ENCODE assay signal across 1 cellular context in genomic region chr17:47188799-47189731, GRCh38.
TF ChIP-seq lines count a peak whose summit lies in the region.

A gene with protein sequence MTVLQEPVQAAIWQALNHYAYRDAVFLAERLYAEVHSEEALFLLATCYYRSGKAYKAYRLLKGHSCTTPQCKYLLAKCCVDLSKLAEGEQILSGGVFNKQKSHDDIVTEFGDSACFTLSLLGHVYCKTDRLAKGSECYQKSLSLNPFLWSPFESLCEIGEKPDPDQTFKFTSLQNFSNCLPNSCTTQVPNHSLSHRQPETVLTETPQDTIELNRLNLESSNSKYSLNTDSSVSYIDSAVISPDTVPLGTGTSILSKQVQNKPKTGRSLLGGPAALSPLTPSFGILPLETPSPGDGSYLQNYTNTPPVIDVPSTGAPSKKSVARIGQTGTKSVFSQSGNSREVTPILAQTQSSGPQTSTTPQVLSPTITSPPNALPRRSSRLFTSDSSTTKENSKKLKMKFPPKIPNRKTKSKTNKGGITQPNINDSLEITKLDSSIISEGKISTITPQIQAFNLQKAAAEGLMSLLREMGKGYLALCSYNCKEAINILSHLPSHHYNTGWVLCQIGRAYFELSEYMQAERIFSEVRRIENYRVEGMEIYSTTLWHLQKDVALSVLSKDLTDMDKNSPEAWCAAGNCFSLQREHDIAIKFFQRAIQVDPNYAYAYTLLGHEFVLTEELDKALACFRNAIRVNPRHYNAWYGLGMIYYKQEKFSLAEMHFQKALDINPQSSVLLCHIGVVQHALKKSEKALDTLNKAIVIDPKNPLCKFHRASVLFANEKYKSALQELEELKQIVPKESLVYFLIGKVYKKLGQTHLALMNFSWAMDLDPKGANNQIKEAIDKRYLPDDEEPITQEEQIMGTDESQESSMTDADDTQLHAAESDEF (minus strand): TSS chr17:47189295. CDS start chr17:47189172, 123 bp downstream.

TF ChIP-seq in K562, 482 proteins besides CTCF, POLR2A, EP300 and RAD21 (continued from another document and continues in another):
- TF ChIP-seq, protein P1, sequence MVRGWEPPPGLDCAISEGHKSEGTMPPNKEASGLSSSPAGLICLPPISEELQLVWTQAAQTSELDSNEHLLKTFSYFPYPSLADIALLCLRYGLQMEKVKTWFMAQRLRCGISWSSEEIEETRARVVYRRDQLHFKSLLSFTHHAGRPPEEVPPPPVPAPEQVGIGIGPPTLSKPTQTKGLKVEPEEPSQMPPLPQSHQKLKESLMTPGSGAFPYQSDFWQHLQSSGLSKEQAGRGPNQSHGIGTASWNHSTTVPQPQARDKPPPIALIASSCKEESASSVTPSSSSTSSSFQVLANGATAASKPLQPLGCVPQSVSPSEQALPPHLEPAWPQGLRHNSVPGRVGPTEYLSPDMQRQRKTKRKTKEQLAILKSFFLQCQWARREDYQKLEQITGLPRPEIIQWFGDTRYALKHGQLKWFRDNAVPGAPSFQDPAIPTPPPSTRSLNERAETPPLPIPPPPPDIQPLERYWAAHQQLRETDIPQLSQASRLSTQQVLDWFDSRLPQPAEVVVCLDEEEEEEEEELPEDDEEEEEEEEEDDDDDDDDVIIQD (CRISPR knock-in tag; IDR thresholded peaks at IDR 0.05), result no peak
- TF ChIP-seq, protein P2, sequence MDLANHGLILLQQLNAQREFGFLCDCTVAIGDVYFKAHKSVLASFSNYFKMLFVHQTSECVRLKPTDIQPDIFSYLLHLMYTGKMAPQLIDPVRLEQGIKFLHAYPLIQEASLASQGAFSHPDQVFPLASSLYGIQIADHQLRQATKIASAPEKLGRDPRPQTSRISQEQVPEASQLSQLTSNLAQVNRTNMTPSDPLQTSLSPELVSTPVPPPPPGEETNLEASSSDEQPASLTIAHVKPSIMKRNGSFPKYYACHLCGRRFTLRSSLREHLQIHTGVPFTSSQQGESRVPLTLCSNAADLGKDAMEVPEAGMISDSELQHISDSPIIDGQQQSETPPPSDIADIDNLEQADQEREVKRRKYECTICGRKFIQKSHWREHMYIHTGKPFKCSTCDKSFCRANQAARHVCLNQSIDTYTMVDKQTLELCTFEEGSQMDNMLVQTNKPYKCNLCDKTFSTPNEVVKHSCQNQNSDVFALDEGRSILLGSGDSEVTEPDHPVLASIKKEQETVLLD (IDR thresholded peaks at IDR 0.05), result peak; percentile 70; the same call in 1 of the 2 replicates
- peak; percentile 93; the same call in 1 of the 2 replicates for TF ChIP-seq ZNF224 (CRISPR knock-in tag; IDR thresholded peaks at IDR 0.05)
- TF ChIP-seq BCLAF1 (IDR thresholded peaks at IDR 0.05; ENCODE audit: borderline replicate concordance in 1 of 2, control insufficient read depth in 1 of 2, low read depth in 2 of 2, low read length in 1 of 2), result no peak
- peak; percentile 93 for TF ChIP-seq CREM (IDR thresholded peaks at IDR 0.05; ENCODE audit: low read depth)
- peak; percentile 63; the same call in 1 of the 2 replicates for TF ChIP-seq CREB1 (IDR thresholded peaks at IDR 0.05)
- peak; percentile 72 for TF ChIP-seq CREB1 (CRISPR knock-in tag; IDR thresholded peaks at IDR 0.05)
- TF ChIP-seq CEBPG (CRISPR knock-in tag; IDR thresholded peaks at IDR 0.05), result peak; percentile 53; the same call in 1 of the 2 replicates
- TF ChIP-seq CEBPG (tag; conservative IDR thresholded peaks at IDR 0.05 in 1 of 2, IDR thresholded peaks at IDR 0.05 in 1 of 2), result no peak
- TF ChIP-seq SUPT5H (IDR thresholded peaks at IDR 0.05), result peak; percentile 75
- TF ChIP-seq HSF4 (CRISPR knock-in tag; IDR thresholded peaks at IDR 0.05; ENCODE audit: borderline replicate concordance), result no peak
- peak; percentile 98 for TF ChIP-seq MYBL2 (IDR thresholded peaks at IDR 0.05; ENCODE audit: low read depth)
- TF ChIP-seq MYBL2 (CRISPR knock-in tag; IDR thresholded peaks at IDR 0.05; ENCODE audit: borderline replicate concordance), result no peak
- TF ChIP-seq ZFP1 (CRISPR knock-in tag; IDR thresholded peaks at IDR 0.05), result no peak
- TF ChIP-seq, protein P3, sequence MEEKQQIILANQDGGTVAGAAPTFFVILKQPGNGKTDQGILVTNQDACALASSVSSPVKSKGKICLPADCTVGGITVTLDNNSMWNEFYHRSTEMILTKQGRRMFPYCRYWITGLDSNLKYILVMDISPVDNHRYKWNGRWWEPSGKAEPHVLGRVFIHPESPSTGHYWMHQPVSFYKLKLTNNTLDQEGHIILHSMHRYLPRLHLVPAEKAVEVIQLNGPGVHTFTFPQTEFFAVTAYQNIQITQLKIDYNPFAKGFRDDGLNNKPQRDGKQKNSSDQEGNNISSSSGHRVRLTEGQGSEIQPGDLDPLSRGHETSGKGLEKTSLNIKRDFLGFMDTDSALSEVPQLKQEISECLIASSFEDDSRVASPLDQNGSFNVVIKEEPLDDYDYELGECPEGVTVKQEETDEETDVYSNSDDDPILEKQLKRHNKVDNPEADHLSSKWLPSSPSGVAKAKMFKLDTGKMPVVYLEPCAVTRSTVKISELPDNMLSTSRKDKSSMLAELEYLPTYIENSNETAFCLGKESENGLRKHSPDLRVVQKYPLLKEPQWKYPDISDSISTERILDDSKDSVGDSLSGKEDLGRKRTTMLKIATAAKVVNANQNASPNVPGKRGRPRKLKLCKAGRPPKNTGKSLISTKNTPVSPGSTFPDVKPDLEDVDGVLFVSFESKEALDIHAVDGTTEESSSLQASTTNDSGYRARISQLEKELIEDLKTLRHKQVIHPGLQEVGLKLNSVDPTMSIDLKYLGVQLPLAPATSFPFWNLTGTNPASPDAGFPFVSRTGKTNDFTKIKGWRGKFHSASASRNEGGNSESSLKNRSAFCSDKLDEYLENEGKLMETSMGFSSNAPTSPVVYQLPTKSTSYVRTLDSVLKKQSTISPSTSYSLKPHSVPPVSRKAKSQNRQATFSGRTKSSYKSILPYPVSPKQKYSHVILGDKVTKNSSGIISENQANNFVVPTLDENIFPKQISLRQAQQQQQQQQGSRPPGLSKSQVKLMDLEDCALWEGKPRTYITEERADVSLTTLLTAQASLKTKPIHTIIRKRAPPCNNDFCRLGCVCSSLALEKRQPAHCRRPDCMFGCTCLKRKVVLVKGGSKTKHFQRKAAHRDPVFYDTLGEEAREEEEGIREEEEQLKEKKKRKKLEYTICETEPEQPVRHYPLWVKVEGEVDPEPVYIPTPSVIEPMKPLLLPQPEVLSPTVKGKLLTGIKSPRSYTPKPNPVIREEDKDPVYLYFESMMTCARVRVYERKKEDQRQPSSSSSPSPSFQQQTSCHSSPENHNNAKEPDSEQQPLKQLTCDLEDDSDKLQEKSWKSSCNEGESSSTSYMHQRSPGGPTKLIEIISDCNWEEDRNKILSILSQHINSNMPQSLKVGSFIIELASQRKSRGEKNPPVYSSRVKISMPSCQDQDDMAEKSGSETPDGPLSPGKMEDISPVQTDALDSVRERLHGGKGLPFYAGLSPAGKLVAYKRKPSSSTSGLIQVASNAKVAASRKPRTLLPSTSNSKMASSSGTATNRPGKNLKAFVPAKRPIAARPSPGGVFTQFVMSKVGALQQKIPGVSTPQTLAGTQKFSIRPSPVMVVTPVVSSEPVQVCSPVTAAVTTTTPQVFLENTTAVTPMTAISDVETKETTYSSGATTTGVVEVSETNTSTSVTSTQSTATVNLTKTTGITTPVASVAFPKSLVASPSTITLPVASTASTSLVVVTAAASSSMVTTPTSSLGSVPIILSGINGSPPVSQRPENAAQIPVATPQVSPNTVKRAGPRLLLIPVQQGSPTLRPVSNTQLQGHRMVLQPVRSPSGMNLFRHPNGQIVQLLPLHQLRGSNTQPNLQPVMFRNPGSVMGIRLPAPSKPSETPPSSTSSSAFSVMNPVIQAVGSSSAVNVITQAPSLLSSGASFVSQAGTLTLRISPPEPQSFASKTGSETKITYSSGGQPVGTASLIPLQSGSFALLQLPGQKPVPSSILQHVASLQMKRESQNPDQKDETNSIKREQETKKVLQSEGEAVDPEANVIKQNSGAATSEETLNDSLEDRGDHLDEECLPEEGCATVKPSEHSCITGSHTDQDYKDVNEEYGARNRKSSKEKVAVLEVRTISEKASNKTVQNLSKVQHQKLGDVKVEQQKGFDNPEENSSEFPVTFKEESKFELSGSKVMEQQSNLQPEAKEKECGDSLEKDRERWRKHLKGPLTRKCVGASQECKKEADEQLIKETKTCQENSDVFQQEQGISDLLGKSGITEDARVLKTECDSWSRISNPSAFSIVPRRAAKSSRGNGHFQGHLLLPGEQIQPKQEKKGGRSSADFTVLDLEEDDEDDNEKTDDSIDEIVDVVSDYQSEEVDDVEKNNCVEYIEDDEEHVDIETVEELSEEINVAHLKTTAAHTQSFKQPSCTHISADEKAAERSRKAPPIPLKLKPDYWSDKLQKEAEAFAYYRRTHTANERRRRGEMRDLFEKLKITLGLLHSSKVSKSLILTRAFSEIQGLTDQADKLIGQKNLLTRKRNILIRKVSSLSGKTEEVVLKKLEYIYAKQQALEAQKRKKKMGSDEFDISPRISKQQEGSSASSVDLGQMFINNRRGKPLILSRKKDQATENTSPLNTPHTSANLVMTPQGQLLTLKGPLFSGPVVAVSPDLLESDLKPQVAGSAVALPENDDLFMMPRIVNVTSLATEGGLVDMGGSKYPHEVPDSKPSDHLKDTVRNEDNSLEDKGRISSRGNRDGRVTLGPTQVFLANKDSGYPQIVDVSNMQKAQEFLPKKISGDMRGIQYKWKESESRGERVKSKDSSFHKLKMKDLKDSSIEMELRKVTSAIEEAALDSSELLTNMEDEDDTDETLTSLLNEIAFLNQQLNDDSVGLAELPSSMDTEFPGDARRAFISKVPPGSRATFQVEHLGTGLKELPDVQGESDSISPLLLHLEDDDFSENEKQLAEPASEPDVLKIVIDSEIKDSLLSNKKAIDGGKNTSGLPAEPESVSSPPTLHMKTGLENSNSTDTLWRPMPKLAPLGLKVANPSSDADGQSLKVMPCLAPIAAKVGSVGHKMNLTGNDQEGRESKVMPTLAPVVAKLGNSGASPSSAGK (IDR thresholded peaks at IDR 0.05), result peak; percentile 63
- TF ChIP-seq YBX1 (IDR thresholded peaks at IDR 0.05), result no peak
- 0 out of 2 replicates have a peak, but pooled peaks have one; percentile 10 for TF ChIP-seq C11orf30 (IDR thresholded peaks at IDR 0.05; ENCODE audit: low read depth)
- TF ChIP-seq DIDO1 (tag; IDR thresholded peaks at IDR 0.05; ENCODE audit: low read depth), result peak; percentile 47; the same call in 1 of the 2 replicates
- no peak for TF ChIP-seq BACH1 (tag; IDR thresholded peaks at IDR 0.05)
- TF ChIP-seq MEF2D (tag; conservative IDR thresholded peaks at IDR 0.05; ENCODE audit: low read depth), result no peak
- TF ChIP-seq CREB5 (CRISPR knock-in tag; IDR thresholded peaks at IDR 0.05), result no peak
- TF ChIP-seq, protein P4, sequence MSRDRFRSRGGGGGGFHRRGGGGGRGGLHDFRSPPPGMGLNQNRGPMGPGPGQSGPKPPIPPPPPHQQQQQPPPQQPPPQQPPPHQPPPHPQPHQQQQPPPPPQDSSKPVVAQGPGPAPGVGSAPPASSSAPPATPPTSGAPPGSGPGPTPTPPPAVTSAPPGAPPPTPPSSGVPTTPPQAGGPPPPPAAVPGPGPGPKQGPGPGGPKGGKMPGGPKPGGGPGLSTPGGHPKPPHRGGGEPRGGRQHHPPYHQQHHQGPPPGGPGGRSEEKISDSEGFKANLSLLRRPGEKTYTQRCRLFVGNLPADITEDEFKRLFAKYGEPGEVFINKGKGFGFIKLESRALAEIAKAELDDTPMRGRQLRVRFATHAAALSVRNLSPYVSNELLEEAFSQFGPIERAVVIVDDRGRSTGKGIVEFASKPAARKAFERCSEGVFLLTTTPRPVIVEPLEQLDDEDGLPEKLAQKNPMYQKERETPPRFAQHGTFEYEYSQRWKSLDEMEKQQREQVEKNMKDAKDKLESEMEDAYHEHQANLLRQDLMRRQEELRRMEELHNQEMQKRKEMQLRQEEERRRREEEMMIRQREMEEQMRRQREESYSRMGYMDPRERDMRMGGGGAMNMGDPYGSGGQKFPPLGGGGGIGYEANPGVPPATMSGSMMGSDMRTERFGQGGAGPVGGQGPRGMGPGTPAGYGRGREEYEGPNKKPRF (IDR thresholded peaks at IDR 0.05; ENCODE audit: low read depth, low read length), result no peak
- TF ChIP-seq ZBTB17 (CRISPR knock-in tag; IDR thresholded peaks at IDR 0.05), result peak; percentile 52; the same call in 1 of the 2 replicates
- TF ChIP-seq SMARCA5 (IDR thresholded peaks at IDR 0.05), result no peak
- TF ChIP-seq TOE1 (IDR thresholded peaks at IDR 0.05; ENCODE audit: borderline replicate concordance), result peak; percentile 74; the same call in 1 of the 2 replicates
- TF ChIP-seq TOE1 (CRISPR knock-in tag; IDR thresholded peaks at IDR 0.05; ENCODE audit: borderline replicate concordance, low read depth), result no peak
- peak; percentile 71 for TF ChIP-seq TEAD4 (IDR thresholded peaks at IDR 0.05; ENCODE audit: low read length)
- 0 out of 2 replicates have a peak, but pooled peaks have one; percentile 69 for TF ChIP-seq TEAD4 (CRISPR knock-in tag; IDR thresholded peaks at IDR 0.05; ENCODE audit: borderline replicate concordance)
- no peak for TF ChIP-seq ZNF79 (CRISPR knock-in tag; IDR thresholded peaks at IDR 0.05; ENCODE audit: low read depth)
- peak; percentile 62; the same call in 1 of the 2 replicates for TF ChIP-seq TAF7 (tag; IDR thresholded peaks at IDR 0.05)
- TF ChIP-seq EP400 (IDR thresholded peaks at IDR 0.05), result peak; percentile 94
- TF ChIP-seq YY1 (IDR thresholded peaks at IDR 0.05; ENCODE audit: borderline replicate concordance in 1 of 3, control insufficient read depth in 1 of 3, extremely low read depth in 1 of 3, insufficient read depth in 3 of 3, insufficient read length in 1 of 3, insufficient replicate concordance in 2 of 3, low read depth in 1 of 3, low read length in 2 of 3), result peak in 2 of 3 experiments; percentile 38 to 58
- TF ChIP-seq ZNF212 (CRISPR knock-in tag; IDR thresholded peaks at IDR 0.05), result no peak
- TF ChIP-seq MCM5 (IDR thresholded peaks at IDR 0.05; ENCODE audit: low read depth), result no peak
- TF ChIP-seq U2AF2 (optimal IDR thresholded peaks at IDR 0.05; ENCODE audit: low read depth, low read length), result no peak
